In the genomic region with DNA sequence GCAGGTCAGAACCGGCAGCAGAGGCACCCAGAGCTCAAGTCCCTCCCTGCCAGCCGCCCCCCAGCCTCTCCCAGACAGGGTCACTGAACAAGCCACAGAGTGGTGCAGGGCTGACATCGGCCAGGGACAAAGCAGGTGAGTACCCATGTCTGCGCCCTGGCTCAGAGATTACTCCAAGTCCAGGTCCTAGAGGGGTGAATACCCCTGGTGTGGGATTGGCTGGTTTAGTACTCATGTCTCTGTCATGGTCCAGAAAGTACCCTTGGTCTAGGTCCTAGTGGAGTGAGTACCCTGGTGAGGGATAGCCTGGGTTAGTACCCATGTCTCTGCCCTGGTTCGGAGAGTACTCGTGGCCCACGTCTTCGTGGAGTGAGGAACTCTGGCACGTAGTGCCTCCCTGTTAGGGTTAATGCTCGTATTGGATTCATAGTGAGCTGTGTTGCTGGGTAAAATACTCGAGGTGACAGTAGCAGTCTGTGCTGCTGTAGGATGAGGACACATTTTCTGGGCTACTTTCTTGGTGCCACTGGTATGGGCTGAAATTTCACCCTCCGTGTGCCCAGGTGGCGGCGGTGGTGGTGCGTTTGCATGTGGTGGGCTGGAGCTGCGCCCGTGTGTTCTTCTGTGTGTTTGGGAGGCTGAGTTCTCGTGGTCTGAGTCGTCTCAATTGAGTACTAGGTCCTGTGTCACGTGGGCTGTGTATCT, we compare ENCODE assay signal across 13 cellular contexts. TPM values are rescaled to one million over a fixed set of nuclear protein-coding genes. Genes with fewer than 3 reads are reported as not detected.
DNase-seq lines count a peak whose midpoint lies in the region; ATAC-seq and TF ChIP-seq lines count a peak whose summit lies in the region.
"Had no signal": no experiment of that assay in that cellular context is flagged by ENCODE, and none has a peak within 500 bp of the region (broad histone marks: within the 10 kb centered on the region; RNA-seq: fewer than 3 reads in every experiment).

No MANE protein-coding gene starts in this region.

- CTCF ChIA-PET in HEK293 (lab: Yijun Ruan, JAX): interaction anchor here (0.5 to 0.8 kb wide), 3 partner anchors 9 to 229 kb away, joined by 3 read pairs; no protein-coding TSS in a partner anchor

- no peaks in the 10 kb centered on the region for H3K9me3 Mint-ChIP-seq in activated T-helper 1 cell treated with anti-CD3 and anti-CD28 coated beads, Interleukin-12 subunit alpha, Interleukin-12 subunit beta, Interleukin-2, Interleukin-4 antibody, amounts not matched to agents 30 ng/mL and 10 ng/mL and 1 ng/mL, durations not matched to agents 14 hours and 24 hours and 36 hours
- H3K9me3 Mint-ChIP-seq: CD4-positive, alpha-beta T cell had no signal

- H3K4me1 ChIP-seq in BLaER1 treated with 17β-estradiol and CSF1 and Interleukin-3, amounts not matched to agents 10 nM and 100 nM: peaks cover 12 to 82% (median 66%) of the 10 kb centered on the region in 10 experiments
- no peaks in the 10 kb centered on the region for H3K4me1 ChIP-seq in HEK293 (ENCODE audit: control insufficient read depth, insufficient read depth, low read length)
- no peaks in the 10 kb centered on the region for H3K4me1 ChIP-seq in mucosa of descending colon (ENCODE audit: low read depth)
- no peaks in the 10 kb centered on the region for H3K4me1 ChIP-seq in tibial nerve

- no peaks in the 10 kb centered on the region for H3K36me3 Mint-ChIP-seq in activated T-helper 1 cell treated with anti-CD3 and anti-CD28 coated beads, Interleukin-12 subunit alpha, Interleukin-12 subunit beta, Interleukin-2, Interleukin-4 antibody, amounts not matched to agents 30 ng/mL and 10 ng/mL and 1 ng/mL, durations not matched to agents 14 hours and 24 hours and 36 hours (ENCODE audit: low read depth)

- H4K20me1 ChIP-seq in BLaER1 treated with 17β-estradiol and CSF1 and Interleukin-3, amounts not matched to agents 10 nM and 100 nM: peaks cover 0 to 47% (median 24%) of the 10 kb centered on the region in 11 experiments; a peak in 16 of 22 replicates

- H3K9me3 ChIP-seq in BLaER1 treated with 17β-estradiol and CSF1 and Interleukin-3, amounts not matched to agents 10 nM and 100 nM (replicated peaks in 1 of 11): no peaks in the 10 kb centered on the region
- H3K9me3 ChIP-seq in HEK293 (ENCODE audit: control insufficient read depth, insufficient read depth, low read depth, low read length) (no peaks in the 10 kb centered on the region), mucosa of descending colon (no peaks in the 10 kb centered on the region), tibial nerve (no peaks in the 10 kb centered on the region)

- peaks cover 0 to 31% (median 0%) of the 10 kb centered on the region in 11 experiments; a peak in 9 of 22 replicates for H3K27me3 ChIP-seq in BLaER1 treated with 17β-estradiol and CSF1 and Interleukin-3, amounts not matched to agents 10 nM and 100 nM
- peaks cover 0 to 2% of the 10 kb centered on the region in 2 donors for H3K27me3 ChIP-seq in tibial nerve

- no peaks in the 10 kb centered on the region for H3K4me1 Mint-ChIP-seq in activated T-helper 1 cell treated with anti-CD3 and anti-CD28 coated beads, Interleukin-12 subunit alpha, Interleukin-12 subunit beta, Interleukin-2, Interleukin-4 antibody, amounts not matched to agents 30 ng/mL and 10 ng/mL and 1 ng/mL, durations not matched to agents 14 hours and 24 hours and 36 hours (ENCODE audit: low read depth)

- peak overlapping the region; percentile 58 for H3K27ac Mint-ChIP-seq in activated T-helper 1 cell treated with anti-CD3 and anti-CD28 coated beads, Interleukin-12 subunit alpha, Interleukin-12 subunit beta, Interleukin-2, Interleukin-4 antibody, amounts not matched to agents 30 ng/mL and 10 ng/mL and 1 ng/mL, durations not matched to agents 14 hours and 24 hours and 36 hours
- H3K27ac Mint-ChIP-seq: CD4-positive, alpha-beta T cell had no signal

- no peaks in the 10 kb centered on the region for H3K36me3 ChIP-seq in BLaER1 treated with 17β-estradiol and CSF1 and Interleukin-3, amounts not matched to agents 10 nM and 100 nM
- no peaks in the 10 kb centered on the region for H3K36me3 ChIP-seq in HEK293 (ENCODE audit: control insufficient read depth in 2 of 2, insufficient read depth in 1 of 2, low read length in 2 of 2)
- H3K36me3 ChIP-seq in mucosa of descending colon (ENCODE audit: low read depth): no peaks in the 10 kb centered on the region
- H3K36me3 ChIP-seq in tibial nerve: no peaks in the 10 kb centered on the region

- no peak overlapping the region for H3K4me3 Mint-ChIP-seq in activated T-helper 1 cell treated with anti-CD3 and anti-CD28 coated beads, Interleukin-12 subunit alpha, Interleukin-12 subunit beta, Interleukin-2, Interleukin-4 antibody, amounts not matched to agents 30 ng/mL and 10 ng/mL and 1 ng/mL, durations not matched to agents 14 hours and 24 hours and 36 hours
- H3K4me3 Mint-ChIP-seq: CD4-positive, alpha-beta T cell had no signal

- TF ChIP-seq CTCF in HEK293 (tag by site-specific recombination; IDR thresholded peaks at IDR 0.05) (no peak), mucosa of descending colon (IDR thresholded peaks at IDR 0.05) (no peak), tibial nerve (IDR thresholded peaks at IDR 0.05) (no peak)

- peak overlapping the region in 8 of 11 experiments; percentile 4 to 86 (median 66); a peak in 12 of 22 replicates for H3K4me2 ChIP-seq in BLaER1 treated with 17β-estradiol and CSF1 and Interleukin-3, amounts not matched to agents 10 nM and 100 nM

- H3K27me3 Mint-ChIP-seq in activated T-helper 1 cell treated with anti-CD3 and anti-CD28 coated beads, Interleukin-12 subunit alpha, Interleukin-12 subunit beta, Interleukin-2, Interleukin-4 antibody, amounts not matched to agents 30 ng/mL and 10 ng/mL and 1 ng/mL, durations not matched to agents 14 hours and 24 hours and 36 hours (ENCODE audit: insufficient read depth): no peaks in the 10 kb centered on the region
- H3K27me3 Mint-ChIP-seq: CD4-positive, alpha-beta T cell had no signal

- 58 to 71% methylated on average over 20 of the region's 20 CpGs for WGBS in tibial nerve, 2 donors

- TF ChIP-seq EP300 in tibial nerve (IDR thresholded peaks at IDR 0.05): no peak

- H3K4me3 ChIP-seq in BLaER1 treated with 17β-estradiol and CSF1 and Interleukin-3, amounts not matched to agents 10 nM and 100 nM: no peak overlapping the region
- no peak overlapping the region for H3K4me3 ChIP-seq in HEK293 (ENCODE audit: low read depth, low read length)
- H3K4me3 ChIP-seq in mucosa of descending colon: no peak overlapping the region
- no peak overlapping the region for H3K4me3 ChIP-seq in tibial nerve

- intact Hi-C loops in activated T-helper 1 cell treated with anti-CD3 and anti-CD28 coated beads, Interleukin-12 subunit alpha, Interleukin-12 subunit beta, Interleukin-2, Interleukin-4 antibody, amounts not matched to agents 30 ng/mL and 10 ng/mL and 1 ng/mL, durations not matched to agents 14 hours and 24 hours and 36 hours (cut with micrococcal nuclease): no loop called here
- intact Hi-C loops in mucosa of descending colon (cut with DNase I, micrococcal nuclease): no loop called here

- peak; percentile 11 for ATAC-seq in mucosa of descending colon

- DNase-seq in activated T-helper 1 cell treated with anti-CD3 and anti-CD28 coated beads, Interleukin-12 subunit alpha, Interleukin-12 subunit beta, Interleukin-2, Interleukin-4 antibody, amounts not matched to agents 30 ng/mL and 10 ng/mL and 1 ng/mL, durations not matched to agents 14 hours and 24 hours and 36 hours (ENCODE audit: low spot score): no peak
- DNase-seq in mucosa of descending colon (no peak), NCI-H2107 treated with DMSO at 0.1 percent for 48 hours (lab: John Stamatoyannopoulos, UW; ENCODE audit: unreplicated experiment) (no peak), NCI-H1417 treated with DMSO at 0.1 percent for 48 hours (lab: John Stamatoyannopoulos, UW) (no peak), tibial nerve (ENCODE audit: low spot score in 2 of 2) (no peak)
- DNase-seq: activated T-cell treated with anti-CD3 and anti-CD28 coated beads for 4 hours, GDM1 had no signal

- no peak overlapping the region for H3K9ac ChIP-seq in BLaER1 treated with 17β-estradiol and CSF1 and Interleukin-3, amounts not matched to agents 10 nM and 100 nM

- TF ChIP-seq POLR2A in tibial nerve (IDR thresholded peaks at IDR 0.05): no peak

- POLR2A ChIA-PET in HEK293 (lab: Yijun Ruan, JAX): no interaction called here

- H3K27ac ChIP-seq in BLaER1 treated with 17β-estradiol and CSF1 and Interleukin-3, amounts not matched to agents 10 nM and 100 nM: 0 out of 22 replicates have a peak overlapping the region, but pooled peaks of 1 of the 11 experiments have one; percentile 18
- H3K27ac ChIP-seq in HEK293 (ENCODE audit: extremely low read depth, low read depth, low read length): no peak overlapping the region
- H3K27ac ChIP-seq in tibial nerve: no peak overlapping the region

TF ChIP-seq in HEK293, 187 proteins besides CTCF, POLR2A, EP300 and RAD21 (continues in another document):
- no peak for TF ChIP-seq ZNF48 (tag by site-specific recombination; IDR thresholded peaks at IDR 0.05)
- TF ChIP-seq, protein P1, sequence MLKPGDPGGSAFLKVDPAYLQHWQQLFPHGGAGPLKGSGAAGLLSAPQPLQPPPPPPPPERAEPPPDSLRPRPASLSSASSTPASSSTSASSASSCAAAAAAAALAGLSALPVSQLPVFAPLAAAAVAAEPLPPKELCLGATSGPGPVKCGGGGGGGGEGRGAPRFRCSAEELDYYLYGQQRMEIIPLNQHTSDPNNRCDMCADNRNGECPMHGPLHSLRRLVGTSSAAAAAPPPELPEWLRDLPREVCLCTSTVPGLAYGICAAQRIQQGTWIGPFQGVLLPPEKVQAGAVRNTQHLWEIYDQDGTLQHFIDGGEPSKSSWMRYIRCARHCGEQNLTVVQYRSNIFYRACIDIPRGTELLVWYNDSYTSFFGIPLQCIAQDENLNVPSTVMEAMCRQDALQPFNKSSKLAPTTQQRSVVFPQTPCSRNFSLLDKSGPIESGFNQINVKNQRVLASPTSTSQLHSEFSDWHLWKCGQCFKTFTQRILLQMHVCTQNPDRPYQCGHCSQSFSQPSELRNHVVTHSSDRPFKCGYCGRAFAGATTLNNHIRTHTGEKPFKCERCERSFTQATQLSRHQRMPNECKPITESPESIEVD (tag by site-specific recombination; IDR thresholded peaks at IDR 0.05): no peak
- TF ChIP-seq ZNF350 (tag by site-specific recombination; IDR thresholded peaks at IDR 0.05): no peak
- no peak for TF ChIP-seq ZNF571 (tag by site-specific recombination; IDR thresholded peaks at IDR 0.05)
- no peak for TF ChIP-seq ZNF426 (tag by site-specific recombination; IDR thresholded peaks at IDR 0.05)

RNA-seq across cellular contexts. Expression of a gene that starts 25.5 kb away (rescaled TPM):
- total RNA-seq in activated T-helper 1 cell treated with anti-CD3 and anti-CD28 coated beads, Interleukin-12 subunit alpha, Interleukin-12 subunit beta, Interleukin-2, Interleukin-4 antibody, amounts not matched to agents 30 ng/mL and 10 ng/mL and 1 ng/mL, durations not matched to agents 14 hours and 24 hours and 36 hours: 0.22 and 0.54 TPM in 2 replicates
- under 1 TPM; 0.14 to 0.60 (median 0.32) TPM for total RNA-seq in mucosa of descending colon
- total RNA-seq in tibial nerve: 1 to 10 TPM; 3.7 to 5.9 (median 4.8) TPM
- total RNA-seq: CD4-positive, alpha-beta T cell; myocyte had no signal

RNA-seq across cellular contexts. Expression of a gene that starts 46.8 kb away (rescaled TPM):
- not detected in 2 replicates for total RNA-seq in activated T-helper 1 cell treated with anti-CD3 and anti-CD28 coated beads, Interleukin-12 subunit alpha, Interleukin-12 subunit beta, Interleukin-2, Interleukin-4 antibody, amounts not matched to agents 30 ng/mL and 10 ng/mL and 1 ng/mL, durations not matched to agents 14 hours and 24 hours and 36 hours
- under 1 TPM in 1 of 3 donors, not detected in 2; 0.10 TPM for total RNA-seq in mucosa of descending colon
- total RNA-seq in tibial nerve: under 1 TPM in 1 of 4 donors, not detected in 3; under 0.01 TPM
- total RNA-seq: CD4-positive, alpha-beta T cell; kidney epithelial cell; renal cortical epithelial cell had no signal
